Comparison of ENCODE assay signal across 1 cellular context in the genomic region with DNA sequence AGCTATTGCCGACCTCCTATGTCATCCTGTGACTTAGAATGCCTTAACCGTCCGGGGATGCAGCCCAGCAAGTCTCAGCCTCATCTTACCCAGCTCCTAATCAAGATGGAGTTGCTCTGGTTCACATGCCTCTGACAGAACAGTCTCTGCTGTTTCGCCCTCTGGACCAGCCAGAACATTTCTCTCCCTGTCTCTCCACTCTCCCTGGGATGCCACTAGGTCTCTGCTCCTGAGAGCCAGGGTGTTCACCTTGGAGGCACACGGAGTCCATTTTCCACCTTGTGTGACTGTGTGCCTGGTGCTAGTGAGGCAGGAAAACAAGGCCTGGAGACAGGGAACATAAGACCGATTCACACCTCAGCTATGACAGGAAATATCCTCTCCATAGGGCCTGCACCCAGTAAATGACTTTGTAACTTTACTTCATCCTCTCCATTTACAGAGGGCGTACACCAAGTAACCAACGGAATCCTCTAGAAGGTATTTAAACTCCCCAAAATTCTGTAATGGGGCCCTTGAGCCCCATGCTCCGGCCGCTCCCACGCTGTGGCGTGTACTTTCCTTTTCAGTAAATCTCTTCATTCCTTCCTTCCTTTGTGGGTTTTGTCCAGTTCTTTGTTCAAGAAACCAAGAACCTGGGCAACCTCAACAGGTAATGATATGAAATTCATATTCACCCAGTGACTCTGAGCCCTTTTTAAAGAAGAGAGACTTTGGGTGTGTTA.
A peak's percentile ranks its signal among the peaks of the same experiment; 100 is the strongest.
TF ChIP-seq lines count a peak whose summit lies in the region.

No MANE protein-coding gene starts in this region.

TF ChIP-seq in K562, 482 proteins besides CTCF, POLR2A, EP300 and RAD21 (continued from another document and continues in another):
- no peak for TF ChIP-seq RUNX1 (IDR thresholded peaks at IDR 0.05; ENCODE audit: low read depth)
- TF ChIP-seq, protein P1, sequence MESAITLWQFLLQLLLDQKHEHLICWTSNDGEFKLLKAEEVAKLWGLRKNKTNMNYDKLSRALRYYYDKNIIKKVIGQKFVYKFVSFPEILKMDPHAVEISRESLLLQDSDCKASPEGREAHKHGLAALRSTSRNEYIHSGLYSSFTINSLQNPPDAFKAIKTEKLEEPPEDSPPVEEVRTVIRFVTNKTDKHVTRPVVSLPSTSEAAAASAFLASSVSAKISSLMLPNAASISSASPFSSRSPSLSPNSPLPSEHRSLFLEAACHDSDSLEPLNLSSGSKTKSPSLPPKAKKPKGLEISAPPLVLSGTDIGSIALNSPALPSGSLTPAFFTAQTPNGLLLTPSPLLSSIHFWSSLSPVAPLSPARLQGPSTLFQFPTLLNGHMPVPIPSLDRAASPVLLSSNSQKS (CRISPR knock-in tag; IDR thresholded peaks at IDR 0.05), result peak; percentile 87
- TF ChIP-seq ZNF445 (CRISPR knock-in tag; IDR thresholded peaks at IDR 0.05; ENCODE audit: low read depth), result peak; percentile 81; the same call in 1 of the 2 replicates
- TF ChIP-seq ZSCAN32 (CRISPR knock-in tag; IDR thresholded peaks at IDR 0.05), result peak; percentile 73
- TF ChIP-seq PCBP1 (IDR thresholded peaks at IDR 0.05; ENCODE audit: low read depth, low read length, poor library complexity, severe bottlenecking), result no peak
- TF ChIP-seq ZNF668 (CRISPR knock-in tag; IDR thresholded peaks at IDR 0.05), result peak; percentile 98
- TF ChIP-seq NFYB (IDR thresholded peaks at IDR 0.05; ENCODE audit: extremely low read depth, insufficient read length), result no peak
- TF ChIP-seq, protein P2, sequence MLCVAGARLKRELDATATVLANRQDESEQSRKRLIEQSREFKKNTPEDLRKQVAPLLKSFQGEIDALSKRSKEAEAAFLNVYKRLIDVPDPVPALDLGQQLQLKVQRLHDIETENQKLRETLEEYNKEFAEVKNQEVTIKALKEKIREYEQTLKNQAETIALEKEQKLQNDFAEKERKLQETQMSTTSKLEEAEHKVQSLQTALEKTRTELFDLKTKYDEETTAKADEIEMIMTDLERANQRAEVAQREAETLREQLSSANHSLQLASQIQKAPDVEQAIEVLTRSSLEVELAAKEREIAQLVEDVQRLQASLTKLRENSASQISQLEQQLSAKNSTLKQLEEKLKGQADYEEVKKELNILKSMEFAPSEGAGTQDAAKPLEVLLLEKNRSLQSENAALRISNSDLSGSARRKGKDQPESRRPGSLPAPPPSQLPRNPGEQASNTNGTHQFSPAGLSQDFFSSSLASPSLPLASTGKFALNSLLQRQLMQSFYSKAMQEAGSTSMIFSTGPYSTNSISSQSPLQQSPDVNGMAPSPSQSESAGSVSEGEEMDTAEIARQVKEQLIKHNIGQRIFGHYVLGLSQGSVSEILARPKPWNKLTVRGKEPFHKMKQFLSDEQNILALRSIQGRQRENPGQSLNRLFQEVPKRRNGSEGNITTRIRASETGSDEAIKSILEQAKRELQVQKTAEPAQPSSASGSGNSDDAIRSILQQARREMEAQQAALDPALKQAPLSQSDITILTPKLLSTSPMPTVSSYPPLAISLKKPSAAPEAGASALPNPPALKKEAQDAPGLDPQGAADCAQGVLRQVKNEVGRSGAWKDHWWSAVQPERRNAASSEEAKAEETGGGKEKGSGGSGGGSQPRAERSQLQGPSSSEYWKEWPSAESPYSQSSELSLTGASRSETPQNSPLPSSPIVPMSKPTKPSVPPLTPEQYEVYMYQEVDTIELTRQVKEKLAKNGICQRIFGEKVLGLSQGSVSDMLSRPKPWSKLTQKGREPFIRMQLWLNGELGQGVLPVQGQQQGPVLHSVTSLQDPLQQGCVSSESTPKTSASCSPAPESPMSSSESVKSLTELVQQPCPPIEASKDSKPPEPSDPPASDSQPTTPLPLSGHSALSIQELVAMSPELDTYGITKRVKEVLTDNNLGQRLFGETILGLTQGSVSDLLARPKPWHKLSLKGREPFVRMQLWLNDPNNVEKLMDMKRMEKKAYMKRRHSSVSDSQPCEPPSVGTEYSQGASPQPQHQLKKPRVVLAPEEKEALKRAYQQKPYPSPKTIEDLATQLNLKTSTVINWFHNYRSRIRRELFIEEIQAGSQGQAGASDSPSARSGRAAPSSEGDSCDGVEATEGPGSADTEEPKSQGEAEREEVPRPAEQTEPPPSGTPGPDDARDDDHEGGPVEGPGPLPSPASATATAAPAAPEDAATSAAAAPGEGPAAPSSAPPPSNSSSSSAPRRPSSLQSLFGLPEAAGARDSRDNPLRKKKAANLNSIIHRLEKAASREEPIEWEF (CRISPR knock-in tag; IDR thresholded peaks at IDR 0.05), result peak; percentile 72
- TF ChIP-seq, protein P3, sequence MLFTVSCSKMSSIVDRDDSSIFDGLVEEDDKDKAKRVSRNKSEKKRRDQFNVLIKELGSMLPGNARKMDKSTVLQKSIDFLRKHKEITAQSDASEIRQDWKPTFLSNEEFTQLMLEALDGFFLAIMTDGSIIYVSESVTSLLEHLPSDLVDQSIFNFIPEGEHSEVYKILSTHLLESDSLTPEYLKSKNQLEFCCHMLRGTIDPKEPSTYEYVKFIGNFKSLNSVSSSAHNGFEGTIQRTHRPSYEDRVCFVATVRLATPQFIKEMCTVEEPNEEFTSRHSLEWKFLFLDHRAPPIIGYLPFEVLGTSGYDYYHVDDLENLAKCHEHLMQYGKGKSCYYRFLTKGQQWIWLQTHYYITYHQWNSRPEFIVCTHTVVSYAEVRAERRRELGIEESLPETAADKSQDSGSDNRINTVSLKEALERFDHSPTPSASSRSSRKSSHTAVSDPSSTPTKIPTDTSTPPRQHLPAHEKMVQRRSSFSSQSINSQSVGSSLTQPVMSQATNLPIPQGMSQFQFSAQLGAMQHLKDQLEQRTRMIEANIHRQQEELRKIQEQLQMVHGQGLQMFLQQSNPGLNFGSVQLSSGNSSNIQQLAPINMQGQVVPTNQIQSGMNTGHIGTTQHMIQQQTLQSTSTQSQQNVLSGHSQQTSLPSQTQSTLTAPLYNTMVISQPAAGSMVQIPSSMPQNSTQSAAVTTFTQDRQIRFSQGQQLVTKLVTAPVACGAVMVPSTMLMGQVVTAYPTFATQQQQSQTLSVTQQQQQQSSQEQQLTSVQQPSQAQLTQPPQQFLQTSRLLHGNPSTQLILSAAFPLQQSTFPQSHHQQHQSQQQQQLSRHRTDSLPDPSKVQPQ (CRISPR knock-in tag; IDR thresholded peaks at IDR 0.05; ENCODE audit: borderline replicate concordance), result peak; percentile 82; the same call in 1 of the 2 replicates
- TF ChIP-seq TAF7 (tag; IDR thresholded peaks at IDR 0.05), result peak; percentile 80
- no peak for TF ChIP-seq TBP (optimal IDR thresholded peaks at IDR 0.05; ENCODE audit: low read depth, low read length)
- peak; percentile 99 for TF ChIP-seq ZNF583 (CRISPR knock-in tag; IDR thresholded peaks at IDR 0.05)
- TF ChIP-seq ZNF347 (CRISPR knock-in tag; IDR thresholded peaks at IDR 0.05; ENCODE audit: low read depth), result peak; percentile 90
- TF ChIP-seq ZNF165 (CRISPR knock-in tag; IDR thresholded peaks at IDR 0.05; ENCODE audit: borderline replicate concordance), result peak; percentile 96
- TF ChIP-seq ZNF75A (CRISPR knock-in tag; IDR thresholded peaks at IDR 0.05), result peak; percentile 68; the same call in 1 of the 2 replicates
- peak in 1 of 3 experiments; percentile 53 for TF ChIP-seq YY1 (IDR thresholded peaks at IDR 0.05; ENCODE audit: borderline replicate concordance in 1 of 3, control insufficient read depth in 1 of 3, extremely low read depth in 1 of 3, insufficient read depth in 3 of 3, insufficient read length in 1 of 3, insufficient replicate concordance in 2 of 3, low read depth in 1 of 3, low read length in 2 of 3)
- TF ChIP-seq, protein P4, sequence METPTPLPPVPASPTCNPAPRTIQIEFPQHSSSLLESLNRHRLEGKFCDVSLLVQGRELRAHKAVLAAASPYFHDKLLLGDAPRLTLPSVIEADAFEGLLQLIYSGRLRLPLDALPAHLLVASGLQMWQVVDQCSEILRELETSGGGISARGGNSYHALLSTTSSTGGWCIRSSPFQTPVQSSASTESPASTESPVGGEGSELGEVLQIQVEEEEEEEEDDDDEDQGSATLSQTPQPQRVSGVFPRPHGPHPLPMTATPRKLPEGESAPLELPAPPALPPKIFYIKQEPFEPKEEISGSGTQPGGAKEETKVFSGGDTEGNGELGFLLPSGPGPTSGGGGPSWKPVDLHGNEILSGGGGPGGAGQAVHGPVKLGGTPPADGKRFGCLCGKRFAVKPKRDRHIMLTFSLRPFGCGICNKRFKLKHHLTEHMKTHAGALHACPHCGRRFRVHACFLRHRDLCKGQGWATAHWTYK (CRISPR knock-in tag; IDR thresholded peaks at IDR 0.05), result peak; percentile 97
- peak; percentile 81 for TF ChIP-seq ETS2 (tag; IDR thresholded peaks at IDR 0.05; ENCODE audit: borderline replicate concordance, poor library complexity, severe bottlenecking)
- TF ChIP-seq TFAM (CRISPR knock-in tag; conservative IDR thresholded peaks at IDR 0.05), result no peak
- TF ChIP-seq, protein P5, sequence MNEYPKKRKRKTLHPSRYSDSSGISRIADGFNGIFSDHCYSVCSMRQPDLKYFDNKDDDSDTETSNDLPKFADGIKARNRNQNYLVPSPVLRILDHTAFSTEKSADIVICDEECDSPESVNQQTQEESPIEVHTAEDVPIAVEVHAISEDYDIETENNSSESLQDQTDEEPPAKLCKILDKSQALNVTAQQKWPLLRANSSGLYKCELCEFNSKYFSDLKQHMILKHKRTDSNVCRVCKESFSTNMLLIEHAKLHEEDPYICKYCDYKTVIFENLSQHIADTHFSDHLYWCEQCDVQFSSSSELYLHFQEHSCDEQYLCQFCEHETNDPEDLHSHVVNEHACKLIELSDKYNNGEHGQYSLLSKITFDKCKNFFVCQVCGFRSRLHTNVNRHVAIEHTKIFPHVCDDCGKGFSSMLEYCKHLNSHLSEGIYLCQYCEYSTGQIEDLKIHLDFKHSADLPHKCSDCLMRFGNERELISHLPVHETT (CRISPR knock-in tag; conservative IDR thresholded peaks at IDR 0.05 in 1 of 2, IDR thresholded peaks at IDR 0.05 in 1 of 2), result peak in 1 of 2 experiments; percentile 84; a peak in 2 of 4 replicates
- no peak for TF ChIP-seq SMC3 (conservative IDR thresholded peaks at IDR 0.05; ENCODE audit: insufficient read depth, low read depth, low read length)
- TF ChIP-seq, protein P6, sequence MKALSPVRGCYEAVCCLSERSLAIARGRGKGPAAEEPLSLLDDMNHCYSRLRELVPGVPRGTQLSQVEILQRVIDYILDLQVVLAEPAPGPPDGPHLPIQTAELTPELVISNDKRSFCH (CRISPR knock-in tag; IDR thresholded peaks at IDR 0.05), result peak; percentile 88
- TF ChIP-seq, protein P6 (tag; IDR thresholded peaks at IDR 0.05), result peak; percentile 97
- TF ChIP-seq MTF1 (CRISPR knock-in tag; IDR thresholded peaks at IDR 0.05; ENCODE audit: borderline replicate concordance), result peak; percentile 94
- TF ChIP-seq ZNF561 (CRISPR knock-in tag; conservative IDR thresholded peaks at IDR 0.05), result peak; percentile 84
- TF ChIP-seq ZNF57 (CRISPR knock-in tag; IDR thresholded peaks at IDR 0.05), result peak; percentile 91
- peak; percentile 88 for TF ChIP-seq ZKSCAN8 (CRISPR knock-in tag; IDR thresholded peaks at IDR 0.05)
- no peak for TF ChIP-seq SMARCE1 (IDR thresholded peaks at IDR 0.05)
- 0 out of 2 replicates have a peak, but pooled peaks have one; percentile 17 for TF ChIP-seq ELF1 (tag; IDR thresholded peaks at IDR 0.05)
- peak; percentile 93 for TF ChIP-seq ZNF644 (tag; IDR thresholded peaks at IDR 0.05; ENCODE audit: low read depth)
- TF ChIP-seq, protein P7, sequence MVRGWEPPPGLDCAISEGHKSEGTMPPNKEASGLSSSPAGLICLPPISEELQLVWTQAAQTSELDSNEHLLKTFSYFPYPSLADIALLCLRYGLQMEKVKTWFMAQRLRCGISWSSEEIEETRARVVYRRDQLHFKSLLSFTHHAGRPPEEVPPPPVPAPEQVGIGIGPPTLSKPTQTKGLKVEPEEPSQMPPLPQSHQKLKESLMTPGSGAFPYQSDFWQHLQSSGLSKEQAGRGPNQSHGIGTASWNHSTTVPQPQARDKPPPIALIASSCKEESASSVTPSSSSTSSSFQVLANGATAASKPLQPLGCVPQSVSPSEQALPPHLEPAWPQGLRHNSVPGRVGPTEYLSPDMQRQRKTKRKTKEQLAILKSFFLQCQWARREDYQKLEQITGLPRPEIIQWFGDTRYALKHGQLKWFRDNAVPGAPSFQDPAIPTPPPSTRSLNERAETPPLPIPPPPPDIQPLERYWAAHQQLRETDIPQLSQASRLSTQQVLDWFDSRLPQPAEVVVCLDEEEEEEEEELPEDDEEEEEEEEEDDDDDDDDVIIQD (CRISPR knock-in tag; IDR thresholded peaks at IDR 0.05), result peak; percentile 98
- TF ChIP-seq, protein P8, sequence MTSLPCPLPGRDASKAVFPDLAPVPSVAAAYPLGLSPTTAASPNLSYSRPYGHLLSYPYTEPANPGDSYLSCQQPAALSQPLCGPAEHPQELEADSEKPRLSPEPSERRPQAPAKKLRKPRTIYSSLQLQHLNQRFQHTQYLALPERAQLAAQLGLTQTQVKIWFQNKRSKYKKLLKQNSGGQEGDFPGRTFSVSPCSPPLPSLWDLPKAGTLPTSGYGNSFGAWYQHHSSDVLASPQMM (CRISPR knock-in tag; IDR thresholded peaks at IDR 0.05), result 0 out of 2 replicates have a peak, but pooled peaks have one; percentile 54
- no peak for TF ChIP-seq GATA2 (CRISPR knock-in tag; IDR thresholded peaks at IDR 0.05)
- TF ChIP-seq SLC30A9 (CRISPR knock-in tag; IDR thresholded peaks at IDR 0.05), result 0 out of 2 replicates have a peak, but pooled peaks have one; percentile 65
- no peak for TF ChIP-seq PML (IDR thresholded peaks at IDR 0.05; ENCODE audit: low read length)
- peak; percentile 88 for TF ChIP-seq ZNF785 (CRISPR knock-in tag; IDR thresholded peaks at IDR 0.05)
- TF ChIP-seq NCOA4 (IDR thresholded peaks at IDR 0.05; ENCODE audit: partially characterized antibody), result no peak
- TF ChIP-seq ZNF766 (CRISPR knock-in tag; conservative IDR thresholded peaks at IDR 0.05), result peak; percentile 94
- TF ChIP-seq GTF2E2 (tag; IDR thresholded peaks at IDR 0.05), result no peak
- no peak for TF ChIP-seq RCOR1 (IDR thresholded peaks at IDR 0.05; ENCODE audit: borderline replicate concordance in 1 of 2, low read depth in 2 of 2, low read length in 2 of 2)
- TF ChIP-seq, protein P9, sequence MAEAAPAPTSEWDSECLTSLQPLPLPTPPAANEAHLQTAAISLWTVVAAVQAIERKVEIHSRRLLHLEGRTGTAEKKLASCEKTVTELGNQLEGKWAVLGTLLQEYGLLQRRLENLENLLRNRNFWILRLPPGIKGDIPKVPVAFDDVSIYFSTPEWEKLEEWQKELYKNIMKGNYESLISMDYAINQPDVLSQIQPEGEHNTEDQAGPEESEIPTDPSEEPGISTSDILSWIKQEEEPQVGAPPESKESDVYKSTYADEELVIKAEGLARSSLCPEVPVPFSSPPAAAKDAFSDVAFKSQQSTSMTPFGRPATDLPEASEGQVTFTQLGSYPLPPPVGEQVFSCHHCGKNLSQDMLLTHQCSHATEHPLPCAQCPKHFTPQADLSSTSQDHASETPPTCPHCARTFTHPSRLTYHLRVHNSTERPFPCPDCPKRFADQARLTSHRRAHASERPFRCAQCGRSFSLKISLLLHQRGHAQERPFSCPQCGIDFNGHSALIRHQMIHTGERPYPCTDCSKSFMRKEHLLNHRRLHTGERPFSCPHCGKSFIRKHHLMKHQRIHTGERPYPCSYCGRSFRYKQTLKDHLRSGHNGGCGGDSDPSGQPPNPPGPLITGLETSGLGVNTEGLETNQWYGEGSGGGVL (CRISPR knock-in tag; IDR thresholded peaks at IDR 0.05), result peak; percentile 90
- TF ChIP-seq, protein P10, sequence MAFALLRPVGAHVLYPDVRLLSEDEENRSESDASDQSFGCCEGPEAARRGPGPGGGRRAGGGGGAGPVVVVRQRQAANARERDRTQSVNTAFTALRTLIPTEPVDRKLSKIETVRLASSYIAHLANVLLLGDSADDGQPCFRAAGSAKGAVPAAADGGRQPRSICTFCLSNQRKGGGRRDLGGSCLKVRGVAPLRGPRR (CRISPR knock-in tag; IDR thresholded peaks at IDR 0.05), result peak; percentile 97
- peak; percentile 99 for TF ChIP-seq DMBX1 (CRISPR knock-in tag; IDR thresholded peaks at IDR 0.05; ENCODE audit: borderline replicate concordance)
- TF ChIP-seq KAT8 (IDR thresholded peaks at IDR 0.05; ENCODE audit: low read depth), result no peak
